In the genomic region with DNA sequence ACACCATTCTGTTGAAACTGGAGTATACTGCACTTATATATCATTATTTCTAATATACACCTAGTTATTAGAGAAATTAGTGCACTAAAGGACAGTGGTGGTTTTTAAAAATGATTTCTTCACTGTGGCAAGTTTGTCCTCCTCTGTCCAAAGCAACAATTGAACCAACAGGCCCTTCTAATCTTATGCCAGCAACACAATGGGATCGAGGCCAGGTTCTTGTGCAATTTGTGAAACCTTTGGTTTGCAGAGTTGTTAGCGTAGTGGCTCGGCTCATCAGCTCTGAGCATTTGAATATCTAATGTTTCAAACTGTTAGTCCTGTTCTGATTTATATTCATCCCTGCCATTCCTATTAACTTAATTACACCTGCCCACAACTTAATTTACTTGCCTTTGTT, we compare ENCODE assay signal across 13 cellular contexts. TPM values are rescaled to one million over a fixed set of nuclear protein-coding genes. Genes with fewer than 3 reads are reported as not detected.
A peak's percentile ranks its signal among the peaks of the same experiment; 100 is the strongest.
DNase-seq lines count a peak whose midpoint lies in the region; ATAC-seq, FAIRE-seq and TF ChIP-seq lines count a peak whose summit lies in the region.
"Had no signal": no experiment of that assay in that cellular context is flagged by ENCODE, and none has a peak within 500 bp of the region (broad histone marks: within the 10 kb centered on the region; RNA-seq: fewer than 3 reads in every experiment).

No MANE protein-coding gene starts in this region.

- DNase-seq in NCI-H1105 treated with DMSO at 0.1 percent for 48 hours (lab: John Stamatoyannopoulos, UW) = peak; percentile 35
- DNase-seq in NCI-H1105 (lab: John Stamatoyannopoulos, UW) = no peak
- DNase-seq in K562 (ENCODE audit: extremely low read depth in 1 of 4, low spot score in 3 of 4) = no peak
- peak; percentile 7 for DNase-seq in kidney epithelial cell (ENCODE audit: low read depth)
- peak; percentile 59 for DNase-seq in stomach
- no peak for DNase-seq in NCI-H345 (lab: John Stamatoyannopoulos, UW)
- DNase-seq: naive B cell, SW 1271 had no signal

- H3K4me2 ChIP-seq in K562 (ENCODE audit: insufficient read depth, low read length) = no peak overlapping the region

- CTCF ChIA-PET in K562 (lab: Yijun Ruan, JAX; ENCODE audit: low intra/inter-chr PET ratio) = no interaction called here

- ATAC-seq in K562 (no peak), HG03469 (IDR thresholded peaks at IDR 0.05; ENCODE audit: unreplicated experiment) (no peak), GM18909 (IDR thresholded peaks at IDR 0.05; ENCODE audit: poor library complexity, unreplicated experiment) (no peak)
- ATAC-seq: HCT116 had no signal

- H3K4me3 ChIP-seq in K562 (no peak overlapping the region), kidney epithelial cell (ENCODE audit: low read depth, low read length) (no peak overlapping the region), stomach (no peak overlapping the region)
- H3K4me3 ChIP-seq: tibial nerve had no signal

- no peak overlapping the region for H2AFZ ChIP-seq in K562 (ENCODE audit: low read depth, low read length)

- WGBS in K562 (ENCODE audit: insufficient coverage, low coverage, missing lambda C conversion rate) = 90% methylated on average over 3 of the region's 3 CpGs
- 40 to 67% (median 48%) methylated on average over 3 of the region's 3 CpGs for WGBS in stomach, 5 donors

- H3K27me3 ChIP-seq in K562 (ENCODE audit: control insufficient read depth in 2 of 2, insufficient read depth in 2 of 2, low read length in 2 of 2) = no peaks in the 10 kb centered on the region
- no peaks in the 10 kb centered on the region for H3K27me3 ChIP-seq in kidney epithelial cell (ENCODE audit: control insufficient read depth, insufficient read depth, low read length)
- no peaks in the 10 kb centered on the region for H3K27me3 ChIP-seq in stomach
- H3K27me3 ChIP-seq: tibial nerve had no signal

- TF ChIP-seq CTCF in K562 (IDR thresholded peaks at IDR 0.05 in 2 of 3, conservative IDR thresholded peaks at IDR 0.05 in 1 of 3; ENCODE audit: insufficient read depth in 2 of 3, low read depth in 1 of 3, low read length in 3 of 3) = no peak
- TF ChIP-seq CTCF in kidney epithelial cell (IDR thresholded peaks at IDR 0.05; ENCODE audit: insufficient read depth, low read length, poor library complexity, severe bottlenecking) = no peak
- no peak for TF ChIP-seq CTCF in stomach (IDR thresholded peaks at IDR 0.05)

- H3K27ac ChIP-seq in K562 (ENCODE audit: extremely low read depth, low read depth, low read length) (no peak overlapping the region), stomach (no peak overlapping the region)

- H3K9me1 ChIP-seq in K562 (ENCODE audit: control insufficient read depth, insufficient read depth, low read length) = no peaks in the 10 kb centered on the region

- FAIRE-seq in K562 (lab: Jason Lieb, UNC) = no peak
- FAIRE-seq: A204.1 had no signal

- in situ Hi-C loops in K562 (cut with MboI) = no loop called here

- H3K4me1 ChIP-seq in K562 (replicated peaks in 1 of 2; ENCODE audit: control insufficient read depth in 2 of 2, insufficient read depth in 2 of 2, low read length in 2 of 2) = no peaks in the 10 kb centered on the region
- peaks cover 0 to 17% (median 8%) of the 10 kb centered on the region in 4 donors for H3K4me1 ChIP-seq in stomach

- intact Hi-C loops in K562 (cut with micrococcal nuclease) (no loop called here), stomach (cut with DNase I; ENCODE audit: low total_unique reads) (no loop called here)

- POLR2A ChIA-PET in K562 (lab: Yijun Ruan, JAX) = no interaction called here

- TF ChIP-seq POLR2A in K562 (conservative IDR thresholded peaks at IDR 0.05) (no peak), stomach (IDR thresholded peaks at IDR 0.05) (no peak)

- H3K9me3 ChIP-seq in K562 (replicated peaks; ENCODE audit: control insufficient read depth, insufficient read depth, low read depth, low read length) = no peaks in the 10 kb centered on the region
- H3K9me3 ChIP-seq in stomach = no peaks in the 10 kb centered on the region

- TSS peak; percentile 10 for BruUV-seq in K562 (replicated peaks; lab: Mats Ljungman, UMichigan)

- TF ChIP-seq EP300 in K562 (IDR thresholded peaks at IDR 0.05; ENCODE audit: low read length) = no peak
- no peak for TF ChIP-seq EP300 in stomach (IDR thresholded peaks at IDR 0.05)

- no peak for TF ChIP-seq RAD21 in K562 (CRISPR knock-in tag; conservative IDR thresholded peaks at IDR 0.05 in 1 of 2, IDR thresholded peaks at IDR 0.05 in 1 of 2)

- H3K36me3 ChIP-seq in K562 (ENCODE audit: control insufficient read depth, insufficient read depth, low read length) = peaks cover 11% of the 10 kb centered on the region; the same call in 1 of the 3 replicates
- no peaks in the 10 kb centered on the region for H3K36me3 ChIP-seq in kidney epithelial cell (ENCODE audit: control insufficient read depth, insufficient read depth, low read length)
- peaks cover 0 to 20% (median 8%) of the 10 kb centered on the region in 4 donors for H3K36me3 ChIP-seq in stomach

- H3K79me2 ChIP-seq in K562 (ENCODE audit: control insufficient read depth, insufficient read depth, low read length) = no peaks in the 10 kb centered on the region

- H3K9ac ChIP-seq in K562 (ENCODE audit: insufficient read depth in 1 of 2, low read depth in 2 of 2, low read length in 2 of 2) = no peak overlapping the region

- H4K20me1 ChIP-seq in K562 (replicated peaks; ENCODE audit: control insufficient read depth, insufficient read depth, low read length) = no peaks in the 10 kb centered on the region

RNA-seq across cellular contexts. Expression of gene LRRC39, which starts 9.9 kb away (rescaled TPM):
- 0.93 and 5.3 TPM in 2 replicates for total RNA-seq in K562 (2011; cell fraction: chromatin; rRNA removed; ENCODE audit: low replicate concordance)
- total RNA-seq in K562 (2011; cell fraction: nucleolus; rRNA removed) = 0.50 and 0.79 TPM in 2 replicates
- 0.76 and 1.2 TPM in 2 replicates for total RNA-seq in K562 (2011; cell fraction: nucleoplasm; rRNA removed)
- 1.1 and 1.3 TPM in 2 replicates for total RNA-seq in K562 (2014; rRNA removed)
- total RNA-seq in K562 (2014; rRNA removed; fragmentation: Illumina TruSeq; extraction: Trizol) = 1.2 and 1.5 TPM in 2 replicates
- 1.2 and 1.4 TPM in 2 replicates for total RNA-seq in K562 (2015; rRNA removed; fragmentation: Illumina TruSeq; extraction: Trizol)
- 0.69 and 1.1 TPM in 2 replicates for total RNA-seq in K562 (2021)
- polyA plus RNA-seq in K562 (2011; rRNA removed) = 3.1 TPM in 2 replicates
- polyA plus RNA-seq in K562 (2011; cell fraction: cytosol; rRNA removed) = 0.10 and 0.59 TPM in 2 replicates
- polyA plus RNA-seq in K562 (2011; cell fraction: nucleus; rRNA removed) = 5.3 and 8.0 TPM in 2 replicates
- polyA plus RNA-seq in K562 (2012) = 0.70 and 1.7 TPM in 2 replicates
- 1.8 TPM in 2 replicates for polyA plus RNA-seq in K562 (2014; fragmentation: Illumina TruSeq; extraction: Trizol)
- 1 to 10 TPM in 1 of 2 experiments, under 1 TPM in 1; 1.00 to 1.1 TPM for polyA plus RNA-seq in K562 (2014; fragmentation: Nextera tagmentation; extraction: Ambion mirVana)
- 2.3 and 2.5 TPM in 2 replicates for polyA plus RNA-seq in K562 (2014; rRNA removed)
- polyA minus RNA-seq in K562 (2011; rRNA and poly(A)+ RNA removed) = 1.2 and 2.2 TPM in 2 replicates
- polyA minus RNA-seq in K562 (2011; cell fraction: cytosol; rRNA and poly(A)+ RNA removed) = not detected in 2 replicates
- polyA minus RNA-seq in K562 (2011; cell fraction: nucleus; rRNA and poly(A)+ RNA removed) = 0.40 and 1.1 TPM in 2 replicates
- 0.08 and 0.41 TPM in 2 replicates for total RNA-seq in kidney epithelial cell
- total RNA-seq in stomach = 1 to 10 TPM in 2 of 5 donors, under 1 TPM in 1, not detected in 2; 0.45 to 2.9 (median 2.3) TPM
- polyA plus RNA-seq in stomach = under 1 TPM in 2 of 3 donors, not detected in 1; 0.62 to 0.98 TPM

RNA-seq across cellular contexts. Expression of gene TRMT13, which starts 54.9 kb away (rescaled TPM):
- 19.3 and 67.4 TPM in 2 replicates for total RNA-seq in K562 (2011; cell fraction: chromatin; rRNA removed; ENCODE audit: low replicate concordance)
- total RNA-seq in K562 (2011; cell fraction: nucleolus; rRNA removed) = 7.8 and 12.4 TPM in 2 replicates
- 20.9 and 33.7 TPM in 2 replicates for total RNA-seq in K562 (2011; cell fraction: nucleoplasm; rRNA removed)
- total RNA-seq in K562 (2014; rRNA removed) = 22.0 and 24.2 TPM in 2 replicates
- 30.9 and 32.3 TPM in 2 replicates for total RNA-seq in K562 (2014; rRNA removed; fragmentation: Illumina TruSeq; extraction: Trizol)
- total RNA-seq in K562 (2015; rRNA removed; fragmentation: Illumina TruSeq; extraction: Trizol) = 26.8 and 28.9 TPM in 2 replicates
- total RNA-seq in K562 (2021) = 18.7 and 22.3 TPM in 2 replicates
- polyA plus RNA-seq in K562 (2011; rRNA removed) = 26.8 and 33.0 TPM in 2 replicates
- 1.8 and 4.8 TPM in 2 replicates for polyA plus RNA-seq in K562 (2011; cell fraction: cytosol; rRNA removed)
- 50.2 and 65.6 TPM in 2 replicates for polyA plus RNA-seq in K562 (2011; cell fraction: nucleus; rRNA removed)
- 15.6 and 16.2 TPM in 2 replicates for polyA plus RNA-seq in K562 (2012)
- 26.3 and 31.1 TPM in 2 replicates for polyA plus RNA-seq in K562 (2014; fragmentation: Illumina TruSeq; extraction: Trizol)
- 10 to 100 TPM; 24.2 to 24.3 TPM for polyA plus RNA-seq in K562 (2014; fragmentation: Nextera tagmentation; extraction: Ambion mirVana)
- polyA plus RNA-seq in K562 (2014; rRNA removed) = 25.6 and 30.3 TPM in 2 replicates
- polyA minus RNA-seq in K562 (2011; rRNA and poly(A)+ RNA removed) = 24.7 and 30.4 TPM in 2 replicates
- 5.4 and 12.7 TPM in 2 replicates for polyA minus RNA-seq in K562 (2011; cell fraction: cytosol; rRNA and poly(A)+ RNA removed)
- polyA minus RNA-seq in K562 (2011; cell fraction: nucleus; rRNA and poly(A)+ RNA removed) = 27.5 and 45.0 TPM in 2 replicates
- 17.3 and 19.9 TPM in 2 replicates for total RNA-seq in kidney epithelial cell
- total RNA-seq in stomach = 10 to 100 TPM in 2 of 5 donors, 1 to 10 TPM in 3; 2.7 to 42.0 (median 5.5) TPM
- polyA plus RNA-seq in stomach = 10 to 100 TPM in 1 of 3 donors, 1 to 10 TPM in 2; 5.1 to 11.5 (median 6.0) TPM

RNA-seq across cellular contexts. Expression of gene SASS6, which starts 55.2 kb away (rescaled TPM):
- total RNA-seq in K562 (2011; cell fraction: chromatin; rRNA removed; ENCODE audit: low replicate concordance) = 6.0 and 37.1 TPM in 2 replicates
- 3.0 and 4.3 TPM in 2 replicates for total RNA-seq in K562 (2011; cell fraction: nucleolus; rRNA removed)
- 8.9 and 14.3 TPM in 2 replicates for total RNA-seq in K562 (2011; cell fraction: nucleoplasm; rRNA removed)
- total RNA-seq in K562 (2014; rRNA removed) (14.8 and 15.4 TPM in 2 replicates), K562 (2014; rRNA removed; fragmentation: Illumina TruSeq; extraction: Trizol) (34.1 and 38.3 TPM in 2 replicates), K562 (2015; rRNA removed; fragmentation: Illumina TruSeq; extraction: Trizol) (28.8 and 32.9 TPM in 2 replicates), K562 (2021) (18.0 and 18.7 TPM in 2 replicates), kidney epithelial cell (3.6 and 5.3 TPM in 2 replicates), stomach (1 to 10 TPM; 2.3 to 6.1 (median 4.7) TPM)
- polyA plus RNA-seq in K562 (2011; rRNA removed) (8.4 and 11.6 TPM in 2 replicates), K562 (2014; fragmentation: Illumina TruSeq; extraction: Trizol) (22.4 and 29.2 TPM in 2 replicates), K562 (2014; fragmentation: Nextera tagmentation; extraction: Ambion mirVana) (10 to 100 TPM; 14.7 to 16.4 TPM), K562 (2014; rRNA removed) (14.9 and 18.5 TPM in 2 replicates), stomach (1 to 10 TPM in 2 of 3 donors, under 1 TPM in 1; 0.87 to 2.0 (median 1.7) TPM)
- polyA plus RNA-seq in K562 (2011; cell fraction: cytosol; rRNA removed) = 0.83 and 2.3 TPM in 2 replicates
- polyA plus RNA-seq in K562 (2011; cell fraction: nucleus; rRNA removed) = 11.5 and 13.1 TPM in 2 replicates
- polyA plus RNA-seq in K562 (2012) = 11.9 and 12.3 TPM in 2 replicates
- polyA minus RNA-seq in K562 (2011; rRNA and poly(A)+ RNA removed) = 10.3 and 10.6 TPM in 2 replicates
- 3.1 and 3.6 TPM in 2 replicates for polyA minus RNA-seq in K562 (2011; cell fraction: cytosol; rRNA and poly(A)+ RNA removed)
- 6.6 and 12.7 TPM in 2 replicates for polyA minus RNA-seq in K562 (2011; cell fraction: nucleus; rRNA and poly(A)+ RNA removed)

Comparison
In these comparisons a context has a peak if more than half of its experiments do, and no peak if none do; other contexts are left out.
1. DNase-seq: peak in NCI-H1105 treated with DMSO at 0.1 percent for 48 hours (single experiment), kidney epithelial cell (single experiment) and stomach (single experiment); none in NCI-H1105 (single experiment), K562 (0 of 4) and NCI-H345 (single experiment).